Comparison of ENCODE assay signal across 7 cellular contexts in genomic region chr16:25817295-25817694, GRCh38.
"Had no signal": no experiment of that assay in that cellular context is flagged by ENCODE, and none has a peak within 500 bp of the region (broad histone marks: within the 10 kb centered on the region; RNA-seq: fewer than 3 reads in every experiment).

No MANE protein-coding gene starts in this region.

- H3K4me2 ChIP-seq: KMS-11 had no signal

- FAIRE-seq: HepG2, HTR-8/SVneo had no signal

- H3K9ac ChIP-seq: KMS-11 had no signal

- DNase-seq: IMR-90, KBM-7, KG1 had no signal

- H3K27ac ChIP-seq: HL-60, KMS-11 had no signal

- ATAC-seq: HepG2 had no signal
